Comparison of ENCODE assay signal across 1 cellular context in the genomic region with DNA sequence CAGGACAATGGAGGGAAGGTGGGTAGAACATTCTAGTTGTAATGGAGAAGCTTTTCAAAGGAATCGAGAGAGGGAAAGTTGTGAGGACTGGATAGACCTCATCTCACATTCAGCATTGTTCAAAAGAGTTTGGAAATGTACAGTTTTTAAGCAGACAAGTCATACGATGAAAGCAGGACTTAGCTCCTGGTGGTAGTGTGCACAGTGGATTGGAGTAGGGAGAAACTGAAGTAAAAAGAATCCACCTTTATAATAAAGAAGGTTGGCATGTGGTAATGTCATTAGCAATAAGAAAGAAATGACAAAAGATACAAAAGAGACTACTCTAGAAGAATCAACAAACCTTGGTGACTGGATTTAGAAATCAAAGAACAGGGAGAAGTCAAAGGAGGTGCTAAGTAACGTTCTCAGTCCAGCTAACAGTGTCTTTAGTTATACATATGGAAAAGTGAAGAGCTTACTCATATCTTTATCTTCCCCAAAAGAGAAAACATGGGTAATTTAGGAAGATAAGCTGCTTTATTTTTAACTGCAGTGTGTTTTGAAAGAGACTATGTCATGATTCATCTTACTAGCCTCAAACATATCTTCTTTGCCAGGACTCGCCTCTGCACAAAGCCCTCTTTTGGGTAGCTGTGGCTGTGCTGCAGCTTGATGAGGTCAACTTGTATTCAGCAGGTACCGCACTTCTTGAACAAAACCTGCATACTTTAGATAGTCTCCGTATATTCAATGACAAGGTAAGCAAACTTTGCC.
TF ChIP-seq lines count a peak whose summit lies in the region.

No MANE protein-coding gene starts in this region.

TF ChIP-seq in IMR-90, 13 proteins besides CTCF, POLR2A, EP300 and RAD21:
- peak; percentile 52; the same call in 1 of the 2 replicates for TF ChIP-seq FOS (IDR thresholded peaks at IDR 0.05; ENCODE audit: low read depth, low read length)
- no peak for TF ChIP-seq RFX5 (IDR thresholded peaks at IDR 0.05; ENCODE audit: low read depth, low read length)
- peak; percentile 69 for TF ChIP-seq CEBPB (IDR thresholded peaks at IDR 0.05; ENCODE audit: low read depth, low read length)
